In the genomic region with DNA sequence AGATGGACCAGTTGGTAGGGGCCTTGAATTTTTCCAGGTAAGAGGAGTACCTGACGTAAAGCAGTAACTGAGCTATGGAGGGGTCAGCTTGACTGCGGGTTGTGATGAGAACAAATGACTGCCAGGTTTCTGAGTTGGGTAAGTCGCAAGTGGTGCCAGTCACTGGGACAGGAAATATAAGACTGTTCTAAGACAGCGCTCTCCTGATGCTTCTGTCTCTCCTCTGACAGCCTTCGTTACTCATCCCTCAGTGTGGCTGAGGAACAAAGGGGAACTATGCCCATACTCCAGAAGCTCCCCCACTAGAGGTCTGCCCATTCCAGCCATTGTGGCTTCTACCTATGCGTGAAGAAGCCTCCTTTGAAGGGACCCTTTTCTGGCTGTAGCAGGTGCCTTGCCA, we compare ENCODE assay signal across 19 cellular contexts. TPM values are rescaled to one million over a fixed set of nuclear protein-coding genes. Genes with fewer than 3 reads are reported as not detected.
A peak's percentile ranks its signal among the peaks of the same experiment; 100 is the strongest.
DNase-seq lines count a peak whose midpoint lies in the region; ATAC-seq and TF ChIP-seq lines count a peak whose summit lies in the region.
"Had no signal": no experiment of that assay in that cellular context is flagged by ENCODE, and none has a peak within 500 bp of the region (broad histone marks: within the 10 kb centered on the region; RNA-seq: fewer than 3 reads in every experiment).

No MANE protein-coding gene starts in this region.

- intact Hi-C loops in activated CD4-positive, alpha-beta T cell treated with anti-CD3 and anti-CD28 coated beads, Interleukin-2, amount 10 ng/mL, durations not matched to agents 24 days and 14 days (cut with micrococcal nuclease) = loop anchor here (10.0 kb wide), 2 partner anchors 786 to 1406 kb away; no protein-coding TSS in a partner anchor

- TF ChIP-seq POLR2A in GM18505 (IDR thresholded peaks at IDR 0.05; ENCODE audit: borderline replicate concordance, extremely low read depth, insufficient read depth, insufficient read length) = no peak

- no peaks in the 10 kb centered on the region for H3K27me3 ChIP-seq in brain microvascular endothelial cell (replicated peaks)
- no peaks in the 10 kb centered on the region for H3K27me3 ChIP-seq in layer of hippocampus (ENCODE audit: control insufficient read depth, insufficient read depth, low read length)
- H3K27me3 ChIP-seq in skeletal muscle tissue (ENCODE audit: control insufficient read depth in 3 of 3, insufficient read depth in 3 of 3, low read length in 3 of 3) = no peaks in the 10 kb centered on the region
- H3K27me3 ChIP-seq: SJSA1 had no signal

- peak overlapping the region; percentile 45 for H3K27ac ChIP-seq in brain microvascular endothelial cell
- peak overlapping the region; percentile 53 for H3K27ac ChIP-seq in layer of hippocampus (ENCODE audit: low read depth, low read length)
- peak overlapping the region; percentile 59 for H3K27ac ChIP-seq in skeletal muscle tissue (ENCODE audit: low read depth, low read length)
- H3K27ac ChIP-seq: PC-9, SJSA1 had no signal

- H3K36me3 ChIP-seq in brain microvascular endothelial cell (replicated peaks) (no peaks in the 10 kb centered on the region), skeletal muscle tissue (ENCODE audit: control insufficient read depth in 3 of 3, insufficient read depth in 3 of 3, low read length in 3 of 3) (peaks cover 4 to 10% (median 9%) of the 10 kb centered on the region in 3 donors)
- H3K36me3 ChIP-seq: HAP-1, SJSA1 had no signal

- DNase-seq in HFFc6 (no peak), brain microvascular endothelial cell (no peak), HuH-7 (ENCODE audit: low spot score) (no peak)
- no peak for DNase-seq in activated CD4-positive, alpha-beta T cell treated with anti-CD3 and anti-CD28 coated beads, Interleukin-2, amount 10 ng/mL, durations not matched to agents 24 days and 14 days
- DNase-seq in natural killer cell treated with Interleukin-12 subunit alpha and Interleukin-12 subunit beta and Interleukin-15 and Interleukin-18, amount 100 ng/mL, for 72 hours (ENCODE audit: low spot score) = no peak
- DNase-seq: Karpas-422, NCI-H1092 treated with DMSO at 0.1 percent for 48 hours, NCI-H1436 treated with DMSO at 0.1 percent for 48 hours, NCI-H1930, NCI-H2107, NCI-H446, NCI-H524 treated with DMSO at 0.1 percent for 48 hours, PC-9, Right ventricle myocardium superior had no signal

- H3K4me3 ChIP-seq in brain microvascular endothelial cell (ENCODE audit: low read depth, low read length) = no peak overlapping the region
- no peak overlapping the region for H3K4me3 ChIP-seq in skeletal muscle tissue (ENCODE audit: low read length in 3 of 3)
- H3K4me3 ChIP-seq: HAP-1, PC-9, SJSA1 had no signal

- H3K4me1 Mint-ChIP-seq in HFFc6 (ENCODE audit: low read depth) = peaks cover 65% of the 10 kb centered on the region
- H3K4me1 Mint-ChIP-seq in activated CD4-positive, alpha-beta T cell treated with anti-CD3 and anti-CD28 coated beads, Interleukin-2, amount 10 ng/mL, durations not matched to agents 24 days and 14 days = peaks cover 2% of the 10 kb centered on the region
- H3K4me1 Mint-ChIP-seq in natural killer cell treated with Interleukin-12 subunit alpha and Interleukin-12 subunit beta and Interleukin-15 and Interleukin-18, amount 100 ng/mL, for 72 hours (ENCODE audit: low read depth in 2 of 2) = peaks cover 4 to 5% of the 10 kb centered on the region in 2 donors

- peaks cover 8 to 21% (median 20%) of the 10 kb centered on the region in 3 donors for H3K4me1 ChIP-seq in skeletal muscle tissue (ENCODE audit: control insufficient read depth in 3 of 3, insufficient read depth in 3 of 3, low read length in 3 of 3)

- TF ChIP-seq CTCF in HFFc6 (IDR thresholded peaks at IDR 0.05) = no peak
- no peak for TF ChIP-seq CTCF in brain microvascular endothelial cell (IDR thresholded peaks at IDR 0.05; ENCODE audit: low read depth, low read length, missing control alignments)

- in situ Hi-C loops in brain microvascular endothelial cell (cut with HindIII; ENCODE audit: low pct_ligation_motif_present, low sequenced_read_pairs) = no loop called here

- peak overlapping the region; percentile 18; the same call in 1 of the 2 replicates for H3K27ac Mint-ChIP-seq in HFFc6
- H3K27ac Mint-ChIP-seq in activated CD4-positive, alpha-beta T cell treated with anti-CD3 and anti-CD28 coated beads, Interleukin-2, amount 10 ng/mL, durations not matched to agents 24 days and 14 days = no peak overlapping the region
- H3K27ac Mint-ChIP-seq in natural killer cell treated with Interleukin-12 subunit alpha and Interleukin-12 subunit beta and Interleukin-15 and Interleukin-18, amount 100 ng/mL, for 72 hours = no peak overlapping the region

- peak overlapping the region in 1 of 3 donors; percentile 28 for H3K9ac ChIP-seq in skeletal muscle tissue (ENCODE audit: low read depth in 1 of 3, low read length in 3 of 3)

- peaks cover 1% of the 10 kb centered on the region; the same call in 1 of the 2 replicates for H3K27me3 Mint-ChIP-seq in HFFc6 (ENCODE audit: insufficient read depth)
- H3K27me3 Mint-ChIP-seq in activated CD4-positive, alpha-beta T cell treated with anti-CD3 and anti-CD28 coated beads, Interleukin-2, amount 10 ng/mL, durations not matched to agents 24 days and 14 days = peaks cover 4% of the 10 kb centered on the region
- no peaks in the 10 kb centered on the region for H3K27me3 Mint-ChIP-seq in natural killer cell treated with Interleukin-12 subunit alpha and Interleukin-12 subunit beta and Interleukin-15 and Interleukin-18, amount 100 ng/mL, for 72 hours

- H3K9me3 Mint-ChIP-seq in HFFc6 = no peaks in the 10 kb centered on the region
- no peaks in the 10 kb centered on the region for H3K9me3 Mint-ChIP-seq in activated CD4-positive, alpha-beta T cell treated with anti-CD3 and anti-CD28 coated beads, Interleukin-2, amount 10 ng/mL, durations not matched to agents 24 days and 14 days
- no peaks in the 10 kb centered on the region for H3K9me3 Mint-ChIP-seq in natural killer cell treated with Interleukin-12 subunit alpha and Interleukin-12 subunit beta and Interleukin-15 and Interleukin-18, amount 100 ng/mL, for 72 hours

- no peaks in the 10 kb centered on the region for H3K9me3 ChIP-seq in skeletal muscle tissue (ENCODE audit: control insufficient read depth in 3 of 3, low read length in 3 of 3)
- H3K9me3 ChIP-seq: HAP-1, SJSA1 had no signal

- no peaks in the 10 kb centered on the region for H3K36me3 Mint-ChIP-seq in HFFc6 (ENCODE audit: low read depth)
- H3K36me3 Mint-ChIP-seq in activated CD4-positive, alpha-beta T cell treated with anti-CD3 and anti-CD28 coated beads, Interleukin-2, amount 10 ng/mL, durations not matched to agents 24 days and 14 days (ENCODE audit: low read depth) = no peaks in the 10 kb centered on the region
- H3K36me3 Mint-ChIP-seq in natural killer cell treated with Interleukin-12 subunit alpha and Interleukin-12 subunit beta and Interleukin-15 and Interleukin-18, amount 100 ng/mL, for 72 hours = no peaks in the 10 kb centered on the region

- H3K4me3 Mint-ChIP-seq in HFFc6 = no peak overlapping the region
- no peak overlapping the region for H3K4me3 Mint-ChIP-seq in activated CD4-positive, alpha-beta T cell treated with anti-CD3 and anti-CD28 coated beads, Interleukin-2, amount 10 ng/mL, durations not matched to agents 24 days and 14 days
- H3K4me3 Mint-ChIP-seq in natural killer cell treated with Interleukin-12 subunit alpha and Interleukin-12 subunit beta and Interleukin-15 and Interleukin-18, amount 100 ng/mL, for 72 hours = no peak overlapping the region

- no peak for ATAC-seq in GM18505 (IDR thresholded peaks at IDR 0.05; ENCODE audit: unreplicated experiment)
- no peak for ATAC-seq in natural killer cell treated with Interleukin-12 subunit alpha and Interleukin-12 subunit beta and Interleukin-15 and Interleukin-18, amount 100 ng/mL, for 72 hours

RNA-seq across cellular contexts. Expression of a gene that starts 13.3 kb away (rescaled TPM):
- total RNA-seq in HFFc6 (2021; fragmentation: NEBNext Ultra II Directional; extraction: Animal tissue kit (Norgen Biotek cat#: 25700)) = 1 to 10 TPM in 1 of 6 experiments, under 1 TPM in 5; 0.34 to 1.5 (median 0.51) TPM
- total RNA-seq in skeletal muscle tissue = 172 TPM
- total RNA-seq in activated CD4-positive, alpha-beta T cell treated with anti-CD3 and anti-CD28 coated beads, Interleukin-2, amount 10 ng/mL, durations not matched to agents 24 days and 14 days = 0.19 and 0.21 TPM in 2 replicates
- total RNA-seq in natural killer cell treated with Interleukin-12 subunit alpha and Interleukin-12 subunit beta and Interleukin-15 and Interleukin-18, amount 100 ng/mL, for 72 hours = under 1 TPM; 0.31 to 0.48 TPM

Comparison
In these comparisons a context has a peak if more than half of its experiments do, and no peak if none do; other contexts are left out.
1. RNA of a gene that starts 13.3 kb away (total RNA-seq): 172 TPM in skeletal muscle tissue (single experiment); 0.34 to 1.5 TPM in HFFc6, 0.31 to 0.48 TPM in natural killer cell treated with Interleukin-12 subunit alpha and Interleukin-12 subunit beta and Interleukin-15 and Interleukin-18, amount 100 ng/mL, for 72 hours and 0.19 to 0.21 TPM in activated CD4-positive, alpha-beta T cell treated with anti-CD3 and anti-CD28 coated beads, Interleukin-2, amount 10 ng/mL, durations not matched to agents 24 days and 14 days; every median in the first group is over 10 times any median in the second.
2. Peak in every context shown above with its lines, with median percentiles within 50 percentile points of each other: H3K27ac ChIP-seq.